Comparison of ENCODE assay signal across 8 cellular contexts in genomic region chr11:68271781-68272608, GRCh38. TPM values are rescaled to one million over a fixed set of nuclear protein-coding genes. Genes with fewer than 3 reads are reported as not detected.
DNase-seq lines count a peak whose midpoint lies in the region; TF ChIP-seq lines count a peak whose summit lies in the region.

Gene C11orf24, minus strand, starts transcription at chr11:68271973. Its CDS starts 8,206 bp downstream, at chr11:68263767.

- H3K4me3 ChIP-seq in CD8-positive, alpha-beta memory T cell (ENCODE audit: low read length), result peak within 1 kb of the TSS; percentile 91

- H3K36me3 ChIP-seq in CD8-positive, alpha-beta memory T cell (ENCODE audit: insufficient read depth, low read length), result peaks cover 4% of the 10 kb centered on the region

- peak; percentile 91 to 95 (median 93) for DNase-seq in CD8-positive, alpha-beta memory T cell
- DNase-seq in GM20000 (ENCODE audit: low spot score), result peak; percentile 98
- peak; percentile 98 for DNase-seq in HT-29 (ENCODE audit: low spot score)
- DNase-seq in NK-92 treated with Interleukin-12 subunit alpha and Interleukin-12 subunit beta, amount 100 ng/mL, for 24 hours (lab: John Stamatoyannopoulos, UW), result peak; percentile 93
- peak; percentile 96 for DNase-seq in activated CD8-positive, alpha-beta memory T cell treated with anti-CD3 and anti-CD28 coated beads for 24 hours
- DNase-seq in effector CD8-positive, alpha-beta T cell (lab: John Stamatoyannopoulos, UW), result peak; percentile 84
- peak; percentile 98 for DNase-seq in medulla oblongata (ENCODE audit: extremely low spot score)
- peak; percentile 83 to 93 (median 88) for DNase-seq in stimulated activated CD4-positive, alpha-beta T cell treated with anti-CD3 and anti-CD28 coated beads, TNF-alpha, amount 100 ng/mL, for 48 hours (ENCODE audit: low read depth in 3 of 3)

- H3K36me3 Mint-ChIP-seq in CD8-positive, alpha-beta memory T cell, result peaks cover 0 to 20% (median 2%) of the 10 kb centered on the region in 3 donors

- no peaks in the 10 kb centered on the region for H3K9me3 Mint-ChIP-seq in CD8-positive, alpha-beta memory T cell

- peak within 1 kb of the TSS; percentile 93 for H3K27ac ChIP-seq in CD8-positive, alpha-beta memory T cell (ENCODE audit: low read depth, low read length)

- TF ChIP-seq CTCF in GM20000 (IDR thresholded peaks at IDR 0.05; ENCODE audit: extremely low read depth, missing control alignments), result no peak

- CTCF ChIA-PET in CD8-positive, alpha-beta memory T cell (lab: Charles Lee), result interaction anchor here (0.9 to 4.5 kb wide), 6 partner anchors 12 to 32 kb away, joined by 3 to 25 read pairs (median 6); no protein-coding TSS in a partner anchor

- H3K4me1 Mint-ChIP-seq in CD8-positive, alpha-beta memory T cell, result peaks cover 28 to 39% (median 35%) of the 10 kb centered on the region in 3 donors

- H3K9me3 ChIP-seq in CD8-positive, alpha-beta memory T cell (ENCODE audit: low read length), result no peaks in the 10 kb centered on the region

- peak within 1 kb of the TSS; percentile 89 to 99 (median 98) for H3K27ac Mint-ChIP-seq in CD8-positive, alpha-beta memory T cell

- POLR2A ChIA-PET in CD8-positive, alpha-beta memory T cell (lab: Charles Lee), result interaction anchor here (0.9 to 1.6 kb wide), 3 partner anchors 10 to 24 kb away, joined by 3 to 4 read pairs (median 3); no protein-coding TSS in a partner anchor

- H3K4me3 Mint-ChIP-seq in CD8-positive, alpha-beta memory T cell, result peak within 1 kb of the TSS; percentile 88 to 97 (median 94)

- peaks cover 21% of the 10 kb centered on the region for H3K4me1 ChIP-seq in CD8-positive, alpha-beta memory T cell (ENCODE audit: insufficient read depth, low read length)

- H3K27me3 Mint-ChIP-seq in CD8-positive, alpha-beta memory T cell, result peaks cover 0 to 1% of the 10 kb centered on the region in 2 donors

- no peaks in the 10 kb centered on the region for H3K27me3 ChIP-seq in CD8-positive, alpha-beta memory T cell (ENCODE audit: insufficient read depth, low read length, poor library complexity, severe bottlenecking)

RNA-seq across cellular contexts. Expression of gene C11orf24, which starts in this region (rescaled TPM):
- total RNA-seq in CD8-positive, alpha-beta memory T cell, result 10 to 100 TPM; 46.9 to 49.8 TPM
- 15.7 TPM for polyA plus RNA-seq in CD8-positive, alpha-beta memory T cell
- total RNA-seq in HT-29 (2014; rRNA removed; shearing (Covaris generic)), result 38.8 and 42.3 TPM in 2 replicates

Comparison
In these comparisons a context has a peak if more than half of its experiments do, and no peak if none do; other contexts are left out.
1. Peak in every context shown above with its lines: DNase-seq, H3K4me3 ChIP-seq and H3K27ac ChIP-seq.